32 cellular contexts compared by ENCODE assay signal in genomic region chr4:118848901-118849300, GRCh38.
"Had no signal": no experiment of that assay in that cellular context is flagged by ENCODE, and none has a peak within 500 bp of the region (broad histone marks: within the 10 kb centered on the region; RNA-seq: fewer than 3 reads in every experiment).

No MANE protein-coding gene starts in this region.

- FAIRE-seq: bronchial epithelial cell had no signal

- ATAC-seq: activated naive CD4-positive, alpha-beta T cell treated with anti-CD3 and anti-CD28 coated beads, Interleukin-2, amount 50 U/mL, for 72 hours; activated T-cell treated with anti-CD3 and anti-CD28 coated beads, Interleukin-2, amount 50 U/mL, for 4 hours had no signal

- DNase-seq: activated B cell treated with CpG ODN at 0.5 μM for 24 hours; activated CD4-positive, alpha-beta memory T cell treated with anti-CD3 and anti-CD28 coated beads for 36 hours; activated CD4-positive, alpha-beta T cell treated with anti-CD3 and anti-CD28 coated beads for 4 hours; activated CD4-positive, alpha-beta T cell treated with anti-CD3 and anti-CD28 coated beads, Interleukin-2, amount 50 U/mL, for 1 hour; activated CD4-positive, CD25-positive, alpha-beta regulatory T cell treated with anti-CD3 and anti-CD28 coated beads, Interleukin-2, amount 50 U/mL, for 72 hours; activated CD8-positive, alpha-beta memory T cell treated with anti-CD3 and anti-CD28 coated beads, Interleukin-2, amount 50 U/mL, for 4 hours; activated gamma-delta T cell treated with Interleukin-2 at 50 U/mL for 16 hours; activated naive CD4-positive, alpha-beta T cell treated with anti-CD3 and anti-CD28 coated beads for 36 hours; activated T-cell treated with anti-CD3 and anti-CD28 coated beads for 4 hours; activated T-cell treated with anti-CD3 and anti-CD28 coated beads, Interleukin-2, amount 50 U/mL, for 4 hours; anterior cingulate cortex; caudate nucleus; cerebellar nuclear complex; NCI-H1092 treated with DMSO at 0.1 percent for 48 hours; NCI-H1417; NCI-H146; NCI-H187; NCI-H2029 treated with DMSO at 0.1 percent for 48 hours; NCI-H2107; NCI-H2171; NCI-H510A; NCI-H526; NCI-H748 treated with DMSO at 0.1 percent for 48 hours; NK-92 treated with Interleukin-12 subunit alpha and Interleukin-12 subunit beta, amount 100 ng/mL, for 24 hours; Right ventricle myocardium superior; SW 1271; T-helper 1 cell; T-helper 2 cell; T-helper 9 cell had no signal

- H3K27ac ChIP-seq: VCaP had no signal
